ENCODE assay signal across 30 cellular contexts in the genomic region with DNA sequence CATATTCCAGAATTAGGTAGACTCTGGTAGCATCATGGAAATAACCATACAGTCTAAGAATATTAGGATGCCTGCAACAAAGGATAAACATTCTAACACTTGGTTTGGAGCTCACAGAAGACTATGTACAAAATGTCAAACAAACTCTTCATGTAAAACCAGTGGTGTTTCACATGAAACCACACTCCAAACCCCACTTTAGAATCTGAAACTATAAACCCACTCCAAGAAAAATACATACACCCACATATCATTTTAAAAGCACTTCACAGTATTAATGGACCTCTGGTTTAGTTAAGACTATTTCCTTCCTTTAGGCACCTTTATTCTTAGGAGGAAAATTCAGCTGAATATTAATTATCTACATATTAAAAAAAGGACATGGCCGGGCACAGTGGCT. TPM values are rescaled to one million over a fixed set of nuclear protein-coding genes. Genes with fewer than 3 reads are reported as not detected.
DNase-seq lines count a peak whose midpoint lies in the region; ATAC-seq lines count a peak whose summit lies in the region.
"Had no signal": no experiment of that assay in that cellular context is flagged by ENCODE, and none has a peak within 500 bp of the region (broad histone marks: within the 10 kb centered on the region; RNA-seq: fewer than 3 reads in every experiment).

No MANE protein-coding gene starts in this region.

- H3K27ac Mint-ChIP-seq in activated CD8-positive, alpha-beta memory T cell treated with anti-CD3 and anti-CD28 coated beads, Interleukin-2, amount 10 ng/mL, durations not matched to agents 7 days and 5 days = peak overlapping the region; percentile 20
- peak overlapping the region; percentile 43 for H3K27ac Mint-ChIP-seq in activated T-helper 1 cell treated with anti-CD3 and anti-CD28 coated beads, Interleukin-12 subunit alpha, Interleukin-12 subunit beta, Interleukin-2, Interleukin-4 antibody, amounts not matched to agents 30 ng/mL and 10 ng/mL and 1 ng/mL, durations not matched to agents 14 hours and 24 hours and 36 hours
- no peak overlapping the region for H3K27ac Mint-ChIP-seq in stimulated activated naive B cell treated with anti-CD40 and anti-IgM and Interleukin-4, amounts not matched to agents 10 μg/mL and 1 μg/mL and 100 μg/mL, for 72 hours

- no peak overlapping the region for H3K4me3 Mint-ChIP-seq in activated CD8-positive, alpha-beta memory T cell treated with anti-CD3 and anti-CD28 coated beads, Interleukin-2, amount 10 ng/mL, durations not matched to agents 7 days and 5 days
- no peak overlapping the region for H3K4me3 Mint-ChIP-seq in activated T-helper 1 cell treated with anti-CD3 and anti-CD28 coated beads, Interleukin-12 subunit alpha, Interleukin-12 subunit beta, Interleukin-2, Interleukin-4 antibody, amounts not matched to agents 30 ng/mL and 10 ng/mL and 1 ng/mL, durations not matched to agents 14 hours and 24 hours and 36 hours
- no peak overlapping the region for H3K4me3 Mint-ChIP-seq in stimulated activated naive B cell treated with anti-CD40 and anti-IgM and Interleukin-4, amounts not matched to agents 10 μg/mL and 1 μg/mL and 100 μg/mL, for 72 hours
- H3K4me3 Mint-ChIP-seq: brain; CD4-positive, CD25-positive, alpha-beta regulatory T cell had no signal

- no peaks in the 10 kb centered on the region for H3K9me3 Mint-ChIP-seq in activated CD8-positive, alpha-beta memory T cell treated with anti-CD3 and anti-CD28 coated beads, Interleukin-2, amount 10 ng/mL, durations not matched to agents 7 days and 5 days (ENCODE audit: low read depth)
- H3K9me3 Mint-ChIP-seq in activated T-helper 1 cell treated with anti-CD3 and anti-CD28 coated beads, Interleukin-12 subunit alpha, Interleukin-12 subunit beta, Interleukin-2, Interleukin-4 antibody, amounts not matched to agents 30 ng/mL and 10 ng/mL and 1 ng/mL, durations not matched to agents 14 hours and 24 hours and 36 hours = no peaks in the 10 kb centered on the region
- H3K9me3 Mint-ChIP-seq in stimulated activated naive B cell treated with anti-CD40 and anti-IgM and Interleukin-4, amounts not matched to agents 10 μg/mL and 1 μg/mL and 100 μg/mL, for 72 hours = no peaks in the 10 kb centered on the region
- H3K9me3 Mint-ChIP-seq: brain; CD4-positive, CD25-positive, alpha-beta regulatory T cell had no signal

- H3K36me3 Mint-ChIP-seq in activated CD8-positive, alpha-beta memory T cell treated with anti-CD3 and anti-CD28 coated beads, Interleukin-2, amount 10 ng/mL, durations not matched to agents 7 days and 5 days = peaks cover 74% of the 10 kb centered on the region
- H3K36me3 Mint-ChIP-seq in activated T-helper 1 cell treated with anti-CD3 and anti-CD28 coated beads, Interleukin-12 subunit alpha, Interleukin-12 subunit beta, Interleukin-2, Interleukin-4 antibody, amounts not matched to agents 30 ng/mL and 10 ng/mL and 1 ng/mL, durations not matched to agents 14 hours and 24 hours and 36 hours (ENCODE audit: low read depth) = peaks cover 61% of the 10 kb centered on the region
- peaks cover 20 to 37% of the 10 kb centered on the region in 2 donors for H3K36me3 Mint-ChIP-seq in stimulated activated naive B cell treated with anti-CD40 and anti-IgM and Interleukin-4, amounts not matched to agents 10 μg/mL and 1 μg/mL and 100 μg/mL, for 72 hours

- peaks cover 60% of the 10 kb centered on the region for H3K4me1 Mint-ChIP-seq in activated CD8-positive, alpha-beta memory T cell treated with anti-CD3 and anti-CD28 coated beads, Interleukin-2, amount 10 ng/mL, durations not matched to agents 7 days and 5 days
- peaks cover 59% of the 10 kb centered on the region for H3K4me1 Mint-ChIP-seq in activated T-helper 1 cell treated with anti-CD3 and anti-CD28 coated beads, Interleukin-12 subunit alpha, Interleukin-12 subunit beta, Interleukin-2, Interleukin-4 antibody, amounts not matched to agents 30 ng/mL and 10 ng/mL and 1 ng/mL, durations not matched to agents 14 hours and 24 hours and 36 hours (ENCODE audit: low read depth)
- peaks cover 0 to 2% of the 10 kb centered on the region in 2 donors for H3K4me1 Mint-ChIP-seq in stimulated activated naive B cell treated with anti-CD40 and anti-IgM and Interleukin-4, amounts not matched to agents 10 μg/mL and 1 μg/mL and 100 μg/mL, for 72 hours

- intact Hi-C loops in activated T-helper 1 cell treated with anti-CD3 and anti-CD28 coated beads, Interleukin-12 subunit alpha, Interleukin-12 subunit beta, Interleukin-2, Interleukin-4 antibody, amounts not matched to agents 30 ng/mL and 10 ng/mL and 1 ng/mL, durations not matched to agents 14 hours and 24 hours and 36 hours (cut with micrococcal nuclease) = no loop called here
- intact Hi-C loops in posterior vena cava (cut with DNase I) = no loop called here

- ATAC-seq in activated CD8-positive, alpha-beta memory T cell treated with anti-CD3 and anti-CD28 coated beads, Interleukin-2, amount 10 ng/mL, durations not matched to agents 7 days and 5 days = no peak
- ATAC-seq in GM21360 (IDR thresholded peaks at IDR 0.05; ENCODE audit: unreplicated experiment) (peak; percentile 43), HG02885 (IDR thresholded peaks at IDR 0.05; ENCODE audit: poor library complexity, unreplicated experiment) (peak; percentile 66)
- ATAC-seq in stimulated activated naive B cell treated with anti-CD40 and anti-IgM and Interleukin-4, amounts not matched to agents 10 μg/mL and 1 μg/mL and 100 μg/mL, for 72 hours (replicated peaks) = no peak
- ATAC-seq: HCT116, left ventricle myocardium superior, right cardiac atrium had no signal

- CTCF ChIA-PET in activated CD8-positive, alpha-beta memory T cell treated with anti-CD3 and anti-CD28 coated beads, Interleukin-2, amount 10 ng/mL, durations not matched to agents 7 days and 5 days (lab: Charles Lee) = interaction anchor here (1.1 kb wide), 1 partner anchor 135 kb away, joined by 3 read pairs; no protein-coding TSS in a partner anchor

- DNase-seq in activated CD8-positive, alpha-beta memory T cell treated with anti-CD3 and anti-CD28 coated beads, Interleukin-2, amount 10 ng/mL, durations not matched to agents 7 days and 5 days = no peak
- DNase-seq in activated CD8-positive, alpha-beta memory T cell treated with anti-CD3 and anti-CD28 coated beads, Interleukin-2, amount 50 U/mL, for 48 hours = no peak
- DNase-seq in activated T-helper 1 cell treated with anti-CD3 and anti-CD28 coated beads, Interleukin-12 subunit alpha, Interleukin-12 subunit beta, Interleukin-2, Interleukin-4 antibody, amounts not matched to agents 30 ng/mL and 10 ng/mL and 1 ng/mL, durations not matched to agents 14 hours and 24 hours and 36 hours (ENCODE audit: low spot score) = no peak
- no peak for DNase-seq in stimulated activated naive B cell treated with anti-CD40 and anti-IgM and Interleukin-4, amounts not matched to agents 10 μg/mL and 1 μg/mL and 100 μg/mL, for 72 hours
- DNase-seq in T1000 (lab: John Stamatoyannopoulos, UW) (no peak), posterior vena cava (ENCODE audit: low spot score) (no peak)
- DNase-seq: activated CD4-positive, alpha-beta T cell treated with anti-CD3 and anti-CD28 coated beads for 48 hours; activated naive CD4-positive, alpha-beta T cell treated with Interleukin-2 at 50 U/mL for 16 hours; activated T-cell treated with anti-CD3 and anti-CD28 coated beads, Interleukin-2, amount 50 U/mL, for 48 hours; amniotic stem cell; Calu3; CD4-positive, CD25-positive, alpha-beta regulatory T cell; DMS79; dorsolateral prefrontal cortex; foreskin melanocyte; GDM1; kidney; left ventricle myocardium superior; mesendoderm; NCI-H146; NCI-H446; NCI-H748 treated with DMSO at 0.1 percent for 48 hours; posterior cingulate gyrus; right cardiac atrium; stimulated activated naive CD4-positive, alpha-beta T cell treated with Interleukin-2 at 50 U/mL for 16 hours; testis had no signal

- no peaks in the 10 kb centered on the region for H3K27me3 Mint-ChIP-seq in activated CD8-positive, alpha-beta memory T cell treated with anti-CD3 and anti-CD28 coated beads, Interleukin-2, amount 10 ng/mL, durations not matched to agents 7 days and 5 days
- no peaks in the 10 kb centered on the region for H3K27me3 Mint-ChIP-seq in activated T-helper 1 cell treated with anti-CD3 and anti-CD28 coated beads, Interleukin-12 subunit alpha, Interleukin-12 subunit beta, Interleukin-2, Interleukin-4 antibody, amounts not matched to agents 30 ng/mL and 10 ng/mL and 1 ng/mL, durations not matched to agents 14 hours and 24 hours and 36 hours (ENCODE audit: insufficient read depth)
- H3K27me3 Mint-ChIP-seq in stimulated activated naive B cell treated with anti-CD40 and anti-IgM and Interleukin-4, amounts not matched to agents 10 μg/mL and 1 μg/mL and 100 μg/mL, for 72 hours = no peaks in the 10 kb centered on the region
- H3K27me3 Mint-ChIP-seq: brain; CD4-positive, CD25-positive, alpha-beta regulatory T cell had no signal

RNA-seq across cellular contexts. Expression of a gene that starts 10.5 kb away (rescaled TPM):
- total RNA-seq in activated CD8-positive, alpha-beta memory T cell treated with anti-CD3 and anti-CD28 coated beads, Interleukin-2, amount 10 ng/mL, durations not matched to agents 7 days and 5 days = 100 to 1,000 TPM; 107 to 123 TPM
- total RNA-seq in activated T-helper 1 cell treated with anti-CD3 and anti-CD28 coated beads, Interleukin-12 subunit alpha, Interleukin-12 subunit beta, Interleukin-2, Interleukin-4 antibody, amounts not matched to agents 30 ng/mL and 10 ng/mL and 1 ng/mL, durations not matched to agents 14 hours and 24 hours and 36 hours = 39.2 and 41.2 TPM in 2 replicates
- 1 to 10 TPM; 1.8 to 2.9 TPM for total RNA-seq in posterior vena cava

RNA-seq across cellular contexts. Expression of a gene that starts 10.9 kb away (rescaled TPM):
- 10 to 100 TPM; 60.0 to 82.4 TPM for total RNA-seq in activated CD8-positive, alpha-beta memory T cell treated with anti-CD3 and anti-CD28 coated beads, Interleukin-2, amount 10 ng/mL, durations not matched to agents 7 days and 5 days
- 55.2 and 60.9 TPM in 2 replicates for total RNA-seq in activated T-helper 1 cell treated with anti-CD3 and anti-CD28 coated beads, Interleukin-12 subunit alpha, Interleukin-12 subunit beta, Interleukin-2, Interleukin-4 antibody, amounts not matched to agents 30 ng/mL and 10 ng/mL and 1 ng/mL, durations not matched to agents 14 hours and 24 hours and 36 hours
- total RNA-seq in posterior vena cava = 10 to 100 TPM; 18.5 to 19.0 TPM

RNA-seq across cellular contexts. Expression of a gene that starts 22.7 kb away (rescaled TPM):
- 1 to 10 TPM; 2.4 to 3.5 TPM for total RNA-seq in activated CD8-positive, alpha-beta memory T cell treated with anti-CD3 and anti-CD28 coated beads, Interleukin-2, amount 10 ng/mL, durations not matched to agents 7 days and 5 days
- 6.2 and 6.9 TPM in 2 replicates for total RNA-seq in activated T-helper 1 cell treated with anti-CD3 and anti-CD28 coated beads, Interleukin-12 subunit alpha, Interleukin-12 subunit beta, Interleukin-2, Interleukin-4 antibody, amounts not matched to agents 30 ng/mL and 10 ng/mL and 1 ng/mL, durations not matched to agents 14 hours and 24 hours and 36 hours
- 10 to 100 TPM; 34.3 to 40.3 TPM for total RNA-seq in posterior vena cava

RNA-seq across cellular contexts. Expression of a gene that starts 30.6 kb away (rescaled TPM):
- 10 to 100 TPM; 10.9 to 21.8 TPM for total RNA-seq in activated CD8-positive, alpha-beta memory T cell treated with anti-CD3 and anti-CD28 coated beads, Interleukin-2, amount 10 ng/mL, durations not matched to agents 7 days and 5 days
- total RNA-seq in activated T-helper 1 cell treated with anti-CD3 and anti-CD28 coated beads, Interleukin-12 subunit alpha, Interleukin-12 subunit beta, Interleukin-2, Interleukin-4 antibody, amounts not matched to agents 30 ng/mL and 10 ng/mL and 1 ng/mL, durations not matched to agents 14 hours and 24 hours and 36 hours = 6.7 and 7.8 TPM in 2 replicates
- total RNA-seq in posterior vena cava = 1 to 10 TPM; 1.2 to 2.1 TPM

Comparison
In these comparisons a context has a peak if more than half of its experiments do, and no peak if none do; other contexts are left out.
1. ATAC-seq: peak in GM21360 (single experiment) and HG02885 (single experiment); none in activated CD8-positive, alpha-beta memory T cell treated with anti-CD3 and anti-CD28 coated beads, Interleukin-2, amount 10 ng/mL, durations not matched to agents 7 days and 5 days (single experiment) and stimulated activated naive B cell treated with anti-CD40 and anti-IgM and Interleukin-4, amounts not matched to agents 10 μg/mL and 1 μg/mL and 100 μg/mL, for 72 hours (0 of 2).
2. RNA of a gene that starts 10.5 kb away (total RNA-seq): 107 to 123 TPM in activated CD8-positive, alpha-beta memory T cell treated with anti-CD3 and anti-CD28 coated beads, Interleukin-2, amount 10 ng/mL, durations not matched to agents 7 days and 5 days and 39.2 to 41.2 TPM in activated T-helper 1 cell treated with anti-CD3 and anti-CD28 coated beads, Interleukin-12 subunit alpha, Interleukin-12 subunit beta, Interleukin-2, Interleukin-4 antibody, amounts not matched to agents 30 ng/mL and 10 ng/mL and 1 ng/mL, durations not matched to agents 14 hours and 24 hours and 36 hours; 1.8 to 2.9 TPM in posterior vena cava; every median in the first group is over 10 times any median in the second.